In genomic region chr2:42124051-42124813, GRCh38 we compare ENCODE assay signal across 9 cellular contexts. TPM values are rescaled to one million over a fixed set of nuclear protein-coding genes. Genes with fewer than 3 reads are reported as not detected.
DNase-seq lines count a peak whose midpoint lies in the region; ATAC-seq, FAIRE-seq and TF ChIP-seq lines count a peak whose summit lies in the region.
"Had no signal": no experiment of that assay in that cellular context is flagged by ENCODE, and none has a peak within 500 bp of the region (broad histone marks: within the 10 kb centered on the region; RNA-seq: fewer than 3 reads in every experiment).

No MANE protein-coding gene starts in this region.

- no peak overlapping the region for H3K4me3 Mint-ChIP-seq in chondrocyte (ENCODE audit: unreplicated experiment)
- no peak overlapping the region for H3K4me3 Mint-ChIP-seq in glutamatergic neuron (ENCODE audit: unreplicated experiment)
- H3K4me3 Mint-ChIP-seq in WTC11: no peak overlapping the region

- no peak overlapping the region for H3K27ac ChIP-seq in gastroesophageal sphincter

- no peaks in the 10 kb centered on the region for H3K36me3 Mint-ChIP-seq in chondrocyte (ENCODE audit: low read depth)
- no peaks in the 10 kb centered on the region for H3K36me3 Mint-ChIP-seq in glutamatergic neuron (ENCODE audit: unreplicated experiment)
- H3K36me3 Mint-ChIP-seq in WTC11: no peaks in the 10 kb centered on the region

- FAIRE-seq in G401.6 (lab: Jason Lieb, UNC): peak; percentile 49

- POLR2A ChIA-PET in WTC11 (lab: Charles Lee): interaction anchor here (0.6 to 0.7 kb wide), 2 partner anchors 9 to 11 kb away, joined by 3 read pairs; no protein-coding TSS in a partner anchor

- H3K9me3 Mint-ChIP-seq in chondrocyte (ENCODE audit: low read depth): no peaks in the 10 kb centered on the region
- H3K9me3 Mint-ChIP-seq in glutamatergic neuron (ENCODE audit: unreplicated experiment): no peaks in the 10 kb centered on the region
- peaks cover 14% of the 10 kb centered on the region for H3K9me3 Mint-ChIP-seq in WTC11

- no peak for TF ChIP-seq POLR2A in gastroesophageal sphincter (IDR thresholded peaks at IDR 0.05)

- CTCF ChIA-PET in WTC11 (lab: Charles Lee): no interaction called here

- H3K9me3 ChIP-seq in gastroesophageal sphincter: no peaks in the 10 kb centered on the region

- ATAC-seq in GM21390 (IDR thresholded peaks at IDR 0.05; ENCODE audit: unreplicated experiment): peak; percentile 59
- peak; percentile 54 for ATAC-seq in HG03558 (IDR thresholded peaks at IDR 0.05; ENCODE audit: extremely low read depth, unreplicated experiment)
- no peak for ATAC-seq in gastroesophageal sphincter
- ATAC-seq in WTC11: no peak

- H3K4me3 ChIP-seq in gastroesophageal sphincter: no peak overlapping the region
- H3K4me3 ChIP-seq: heart left ventricle had no signal

- no peaks in the 10 kb centered on the region for H3K36me3 ChIP-seq in gastroesophageal sphincter
- H3K36me3 ChIP-seq: heart left ventricle had no signal

- H3K27me3 Mint-ChIP-seq in chondrocyte (ENCODE audit: low read depth) (no peaks in the 10 kb centered on the region), glutamatergic neuron (ENCODE audit: unreplicated experiment) (no peaks in the 10 kb centered on the region), WTC11 (ENCODE audit: low read depth) (no peaks in the 10 kb centered on the region; the same call in 1 of the 2 replicates)

- H3K4me1 Mint-ChIP-seq in chondrocyte (ENCODE audit: low read depth): peaks cover 47% of the 10 kb centered on the region
- peaks cover 16% of the 10 kb centered on the region for H3K4me1 Mint-ChIP-seq in glutamatergic neuron (ENCODE audit: low read depth, unreplicated experiment)
- H3K4me1 Mint-ChIP-seq in WTC11: peaks cover 27% of the 10 kb centered on the region

- H3K27ac Mint-ChIP-seq in chondrocyte (ENCODE audit: unreplicated experiment) (peak overlapping the region; percentile 77), glutamatergic neuron (ENCODE audit: unreplicated experiment) (no peak overlapping the region), WTC11 (no peak overlapping the region)

- no peaks in the 10 kb centered on the region for H3K27me3 ChIP-seq in gastroesophageal sphincter
- H3K27me3 ChIP-seq: heart left ventricle had no signal

- TF ChIP-seq CTCF in chondrocyte (IDR thresholded peaks at IDR 0.05): no peak
- TF ChIP-seq CTCF in glutamatergic neuron (IDR thresholded peaks at IDR 0.05; ENCODE audit: partially characterized antibody, unreplicated experiment): no peak
- TF ChIP-seq CTCF in gastroesophageal sphincter (IDR thresholded peaks at IDR 0.05): no peak
- TF ChIP-seq CTCF in WTC11 (IDR thresholded peaks at IDR 0.05): no peak

- WGBS in gastroesophageal sphincter (ENCODE audit: low coverage in 1 of 2), 2 donors: 71 to 77% methylated on average over 5 to 7 of the region's 7 CpGs

- no peak for TF ChIP-seq EP300 in gastroesophageal sphincter (IDR thresholded peaks at IDR 0.05)

- peaks cover 0 to 32% (median 6%) of the 10 kb centered on the region in 3 donors for H3K4me1 ChIP-seq in gastroesophageal sphincter

- DNase-seq in chondrocyte (ENCODE audit: low spot score) (no peak), glutamatergic neuron (no peak), WTC11 (ENCODE audit: low spot score) (no peak), cortex of kidney (lab: John Stamatoyannopoulos, UW) (no peak)
- DNase-seq: heart left ventricle had no signal

TF ChIP-seq in WTC11, 78 proteins besides CTCF, POLR2A, EP300 and RAD21 (continues in another document):
- TF ChIP-seq ZNF219 (CRISPR knock-in tag; IDR thresholded peaks at IDR 0.05; ENCODE audit: borderline replicate concordance) (no peak), GTF2I (CRISPR knock-in tag; conservative IDR thresholded peaks at IDR 0.05) (no peak), MXD4 (CRISPR knock-in tag; IDR thresholded peaks at IDR 0.05; ENCODE audit: borderline replicate concordance) (no peak), ZNF281 (CRISPR knock-in tag; IDR thresholded peaks at IDR 0.05) (no peak), FOXP4 (CRISPR knock-in tag; IDR thresholded peaks at IDR 0.05) (no peak), EMX1 (CRISPR knock-in tag; IDR thresholded peaks at IDR 0.05) (no peak), SOX15 (CRISPR knock-in tag; IDR thresholded peaks at IDR 0.05) (no peak), SMAD3 (CRISPR knock-in tag; IDR thresholded peaks at IDR 0.05; ENCODE audit: borderline replicate concordance) (no peak), ZNF416 (CRISPR knock-in tag; IDR thresholded peaks at IDR 0.05) (no peak), MAX (CRISPR knock-in tag; IDR thresholded peaks at IDR 0.05) (no peak), IRF2 (CRISPR knock-in tag; IDR thresholded peaks at IDR 0.05; ENCODE audit: borderline replicate concordance, low read depth) (no peak), ZMAT4 (CRISPR knock-in tag; IDR thresholded peaks at IDR 0.05) (no peak), ATF2 (CRISPR knock-in tag; IDR thresholded peaks at IDR 0.05; ENCODE audit: borderline replicate concordance, low read depth) (no peak), E2F5 (CRISPR knock-in tag; IDR thresholded peaks at IDR 0.05) (no peak)

RNA-seq across cellular contexts. Expression of gene EML4, which starts 44.9 kb away (rescaled TPM):
- total RNA-seq in chondrocyte (49.5 to 50.0 TPM (median 49.9 TPM) in 3 replicates), glutamatergic neuron (ENCODE audit: unreplicated experiment) (50.8 TPM), gastroesophageal sphincter (10 to 100 TPM; 18.5 to 31.4 (median 23.7) TPM), WTC11 (2021) (89.9 to 94.7 TPM (median 92.6 TPM) in 3 replicates)

Comparison
In these comparisons a context has a peak if more than half of its experiments do, and no peak if none do; other contexts are left out.
1. ATAC-seq: peak in GM21390 (single experiment) and HG03558 (single experiment); none in gastroesophageal sphincter (single experiment) and WTC11 (single experiment).